8 cellular contexts compared by ENCODE assay signal in genomic region chr1:8374812-8375211, GRCh38. TPM values are rescaled to one million over a fixed set of nuclear protein-coding genes. Genes with fewer than 3 reads are reported as not detected.
DNase-seq lines count a peak whose midpoint lies in the region; ATAC-seq lines count a peak whose summit lies in the region.

No MANE protein-coding gene starts in this region.

- H3K27ac ChIP-seq in aorta (ENCODE audit: low read depth in 1 of 2, low read length in 2 of 2): peak overlapping the region; percentile 46 to 89

- H3K4me1 ChIP-seq in aorta (ENCODE audit: control insufficient read depth in 1 of 2, insufficient read depth in 2 of 2, low read length in 2 of 2): peaks cover 6 to 7% of the 10 kb centered on the region in 2 donors

- no peaks in the 10 kb centered on the region for H3K27me3 ChIP-seq in aorta (ENCODE audit: control insufficient read depth in 1 of 2, insufficient read depth in 2 of 2, low read length in 1 of 2)

- DNase-seq in DMS114 treated with DMSO at 0.1 percent for 48 hours (lab: John Stamatoyannopoulos, UW; ENCODE audit: unreplicated experiment) (peak; percentile 16), HuH-7 (ENCODE audit: low spot score) (peak; percentile 61), kidney tubule cell (ENCODE audit: low spot score) (peak; percentile 62), aorta (no peak), NCI-H2107 (lab: John Stamatoyannopoulos, UW) (no peak), sciatic nerve (ENCODE audit: low spot score) (no peak)
- no peak for DNase-seq in activated T-helper 2 cell treated with anti-CD3 and anti-CD28 coated beads, Interferon-gamma antibody, Interleukin-2, Interleukin-4, amounts not matched to agents 10 μg/mL and 5 μg/mL and 100 μg/mL, durations not matched to agents 14 hours and 24 hours and 36 hours (ENCODE audit: low spot score)

- H3K27ac Mint-ChIP-seq in activated T-helper 2 cell treated with anti-CD3 and anti-CD28 coated beads, Interferon-gamma antibody, Interleukin-2, Interleukin-4, amounts not matched to agents 10 μg/mL and 5 μg/mL and 100 μg/mL, durations not matched to agents 14 hours and 24 hours and 36 hours: peak overlapping the region; percentile 40

- H3K4me3 ChIP-seq in aorta (ENCODE audit: low read length in 2 of 2): no peak overlapping the region

- ATAC-seq in aorta (ENCODE audit: low FRiP score) (no peak), HG02870 (IDR thresholded peaks at IDR 0.05; ENCODE audit: unreplicated experiment) (no peak), sciatic nerve (no peak)

- H3K36me3 ChIP-seq in aorta (ENCODE audit: control insufficient read depth in 1 of 2, insufficient read depth in 2 of 2, low read length in 1 of 2): no peaks in the 10 kb centered on the region

- H3K36me3 Mint-ChIP-seq in activated T-helper 2 cell treated with anti-CD3 and anti-CD28 coated beads, Interferon-gamma antibody, Interleukin-2, Interleukin-4, amounts not matched to agents 10 μg/mL and 5 μg/mL and 100 μg/mL, durations not matched to agents 14 hours and 24 hours and 36 hours (ENCODE audit: low read depth): peaks cover 5% of the 10 kb centered on the region

- no peak overlapping the region for H3K4me3 Mint-ChIP-seq in activated T-helper 2 cell treated with anti-CD3 and anti-CD28 coated beads, Interferon-gamma antibody, Interleukin-2, Interleukin-4, amounts not matched to agents 10 μg/mL and 5 μg/mL and 100 μg/mL, durations not matched to agents 14 hours and 24 hours and 36 hours (ENCODE audit: low read depth)

- WGBS in aorta, 2 donors: 83 to 85% methylated on average over 2 of the region's 2 CpGs

- H3K9me3 Mint-ChIP-seq in activated T-helper 2 cell treated with anti-CD3 and anti-CD28 coated beads, Interferon-gamma antibody, Interleukin-2, Interleukin-4, amounts not matched to agents 10 μg/mL and 5 μg/mL and 100 μg/mL, durations not matched to agents 14 hours and 24 hours and 36 hours: no peaks in the 10 kb centered on the region

- intact Hi-C loops in activated T-helper 2 cell treated with anti-CD3 and anti-CD28 coated beads, Interferon-gamma antibody, Interleukin-2, Interleukin-4, amounts not matched to agents 10 μg/mL and 5 μg/mL and 100 μg/mL, durations not matched to agents 14 hours and 24 hours and 36 hours (cut with micrococcal nuclease): no loop called here
- intact Hi-C loops in aorta (cut with DNase I): loop anchor here (5.0 to 10.0 kb wide), 3 partner anchors 32 to 150 kb away; no protein-coding TSS in a partner anchor
- intact Hi-C loops in sciatic nerve (cut with DNase I): loop anchor here (1.0 kb wide), 1 partner anchor 20 kb away; no protein-coding TSS in a partner anchor

- no peaks in the 10 kb centered on the region for H3K27me3 Mint-ChIP-seq in activated T-helper 2 cell treated with anti-CD3 and anti-CD28 coated beads, Interferon-gamma antibody, Interleukin-2, Interleukin-4, amounts not matched to agents 10 μg/mL and 5 μg/mL and 100 μg/mL, durations not matched to agents 14 hours and 24 hours and 36 hours (ENCODE audit: low read depth)

- peaks cover 24% of the 10 kb centered on the region for H3K4me1 Mint-ChIP-seq in activated T-helper 2 cell treated with anti-CD3 and anti-CD28 coated beads, Interferon-gamma antibody, Interleukin-2, Interleukin-4, amounts not matched to agents 10 μg/mL and 5 μg/mL and 100 μg/mL, durations not matched to agents 14 hours and 24 hours and 36 hours (ENCODE audit: low read depth)

- H3K9me3 ChIP-seq in aorta (ENCODE audit: control insufficient read depth, low read length): no peaks in the 10 kb centered on the region

RNA-seq across cellular contexts. Expression of gene SLC45A1, which starts 56.9 kb away (rescaled TPM):
- total RNA-seq in activated T-helper 2 cell treated with anti-CD3 and anti-CD28 coated beads, Interferon-gamma antibody, Interleukin-2, Interleukin-4, amounts not matched to agents 10 μg/mL and 5 μg/mL and 100 μg/mL, durations not matched to agents 14 hours and 24 hours and 36 hours: 0.50 and 0.80 TPM in 2 replicates
- total RNA-seq in aorta: 1 to 10 TPM; 5.4 to 8.7 TPM
- polyA plus RNA-seq in aorta: 1 to 10 TPM; 4.4 to 8.1 TPM
- 2.5 TPM for total RNA-seq in sciatic nerve

Comparison
In these comparisons a context has a peak if more than half of its experiments do, and no peak if none do; other contexts are left out.
1. DNase-seq: peak in DMS114 treated with DMSO at 0.1 percent for 48 hours (single experiment), HuH-7 (single experiment) and kidney tubule cell (single experiment); none in activated T-helper 2 cell treated with anti-CD3 and anti-CD28 coated beads, Interferon-gamma antibody, Interleukin-2, Interleukin-4, amounts not matched to agents 10 μg/mL and 5 μg/mL and 100 μg/mL, durations not matched to agents 14 hours and 24 hours and 36 hours (single experiment), aorta (0 of 2), NCI-H2107 (single experiment) and sciatic nerve (single experiment).